27 cellular contexts compared by ENCODE assay signal in the genomic region with DNA sequence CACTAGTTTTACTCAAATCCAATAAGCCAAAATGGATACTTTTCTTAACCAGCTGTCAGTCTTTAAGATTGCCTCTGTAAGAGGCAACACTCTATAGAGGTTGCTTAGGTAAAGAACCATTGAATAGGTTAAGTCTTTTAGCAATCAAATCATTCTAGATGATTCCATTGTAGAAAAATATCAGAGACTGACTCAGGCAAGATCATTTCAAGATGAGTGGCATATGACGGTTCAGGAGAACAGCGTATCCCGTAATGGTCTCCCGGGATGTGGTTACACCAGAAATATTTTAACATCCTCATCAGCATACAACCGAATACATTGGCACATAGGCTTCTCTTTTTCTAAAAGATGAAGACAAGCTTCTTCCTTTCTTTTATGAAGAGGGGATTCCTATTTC.
DNase-seq lines count a peak whose midpoint lies in the region; TF ChIP-seq lines count a peak whose summit lies in the region.
"Had no signal": no experiment of that assay in that cellular context is flagged by ENCODE, and none has a peak within 500 bp of the region (broad histone marks: within the 10 kb centered on the region; RNA-seq: fewer than 3 reads in every experiment).

No MANE protein-coding gene starts in this region.

- peak; percentile 75 for TF ChIP-seq EP300 in neural cell (conservative IDR thresholded peaks at IDR 0.05; ENCODE audit: poor library complexity, severe bottlenecking)

- no peak overlapping the region for H2AFZ ChIP-seq in neural cell (ENCODE audit: low read depth, low read length)

- no peak overlapping the region for H3K9ac ChIP-seq in neural cell (ENCODE audit: low read length)
- H3K9ac ChIP-seq: BLaER1; BLaER1 treated with 17β-estradiol and CSF1 and Interleukin-3, amounts not matched to agents 10 nM and 100 nM had no signal

- no peaks in the 10 kb centered on the region for H3F3A ChIP-seq in neural cell (ENCODE audit: insufficient read depth, low read length, poor library complexity, severe bottlenecking)

- no peak overlapping the region for H3K27ac ChIP-seq in neural cell (ENCODE audit: low read length)
- H3K27ac ChIP-seq: 22Rv1; A549; BLaER1; BLaER1 treated with 17β-estradiol and CSF1 and Interleukin-3, amounts not matched to agents 10 nM and 100 nM; C4-2B had no signal

- no peak for TF ChIP-seq RAD21 in neural cell (conservative IDR thresholded peaks at IDR 0.05)

- H3K4me3 ChIP-seq in neural cell (ENCODE audit: low read length): no peak overlapping the region
- H3K4me3 ChIP-seq: A549; BLaER1; BLaER1 treated with 17β-estradiol and CSF1 and Interleukin-3, amounts not matched to agents 10 nM and 100 nM had no signal

- H4K20me1 ChIP-seq in neural cell (ENCODE audit: insufficient read depth): no peaks in the 10 kb centered on the region
- H4K20me1 ChIP-seq: BLaER1; BLaER1 treated with 17β-estradiol and CSF1 and Interleukin-3, amounts not matched to agents 10 nM and 100 nM had no signal

- H3K36me3 ChIP-seq in neural cell (ENCODE audit: insufficient read depth, low read length): no peaks in the 10 kb centered on the region
- H3K36me3 ChIP-seq: BE2C; BLaER1; BLaER1 treated with 17β-estradiol and CSF1 and Interleukin-3, amounts not matched to agents 10 nM and 100 nM had no signal

- no peaks in the 10 kb centered on the region for H3K27me3 ChIP-seq in neural cell (ENCODE audit: insufficient read depth, low read depth, low read length)
- H3K27me3 ChIP-seq: BE2C; BLaER1; BLaER1 treated with 17β-estradiol and CSF1 and Interleukin-3, amounts not matched to agents 10 nM and 100 nM had no signal

- TF ChIP-seq CTCF in neural cell (IDR thresholded peaks at IDR 0.05; ENCODE audit: poor library complexity, severe bottlenecking): no peak

- H3K9me3 ChIP-seq in neural cell (ENCODE audit: low read length): no peaks in the 10 kb centered on the region
- H3K9me3 ChIP-seq: A549; BE2C; BLaER1; BLaER1 treated with 17β-estradiol and CSF1 and Interleukin-3, amounts not matched to agents 10 nM and 100 nM; Caco-2 had no signal

- no peak for DNase-seq in epidermal melanocyte (ENCODE audit: insufficient read length, low spot score)
- DNase-seq: 8988T; ACHN; AML-193; BE2C; C1 segment of cervical spinal cord; Caco-2; Calu3; CD4-positive, alpha-beta memory T cell; CD4-positive, alpha-beta T cell; CD4-positive, CD25-positive, alpha-beta regulatory T cell; CD8-positive, alpha-beta memory T cell; CD8-positive, alpha-beta T cell; COR-L47; DMS 273 treated with DMSO at 0.1 percent for 48 hours; DMS153; DMS53; DMS79; DMS79 treated with DMSO at 0.1 percent for 48 hours; DND-41; EL had no signal

- no peaks in the 10 kb centered on the region for H3K79me2 ChIP-seq in neural cell (replicated peaks; ENCODE audit: insufficient read depth, low read length)

- H3K9me2 ChIP-seq in neural cell (ENCODE audit: insufficient read depth, low read length): no peaks in the 10 kb centered on the region

- H3K4me2 ChIP-seq in neural cell (ENCODE audit: low read length): no peak overlapping the region
- H3K4me2 ChIP-seq: A549; BLaER1; BLaER1 treated with 17β-estradiol and CSF1 and Interleukin-3, amounts not matched to agents 10 nM and 100 nM had no signal

TF ChIP-seq in neural cell, 6 proteins besides CTCF, POLR2A, EP300 and RAD21:
- TF ChIP-seq TAF1 (IDR thresholded peaks at IDR 0.05; ENCODE audit: low read depth): no peak
- peak; percentile 61 for TF ChIP-seq POLR2AphosphoS5 (IDR thresholded peaks at IDR 0.05)
TF ChIP-seq in neural cell: peak in this region for 1.
